Comparison of ENCODE assay signal across 31 cellular contexts in genomic region chr3:128442070-128442469, GRCh38. TPM values are rescaled to one million over a fixed set of nuclear protein-coding genes. Genes with fewer than 3 reads are reported as not detected.
DNase-seq lines count a peak whose midpoint lies in the region; ATAC-seq, FAIRE-seq and TF ChIP-seq lines count a peak whose summit lies in the region.
"Had no signal": no experiment of that assay in that cellular context is flagged by ENCODE, and none has a peak within 500 bp of the region (broad histone marks: within the 10 kb centered on the region; RNA-seq: fewer than 3 reads in every experiment).

No MANE protein-coding gene starts in this region.

- TF ChIP-seq POLR2A in HepG2 (IDR thresholded peaks at IDR 0.05; ENCODE audit: insufficient read depth in 1 of 2, low read depth in 2 of 2, low read length in 2 of 2) = no peak
- TF ChIP-seq POLR2A in right lobe of liver (IDR thresholded peaks at IDR 0.05) = no peak
- no peak for TF ChIP-seq POLR2A in upper lobe of left lung (IDR thresholded peaks at IDR 0.05)

- H3K9ac ChIP-seq in HepG2 (ENCODE audit: insufficient read depth, low read depth, low read length) (no peak overlapping the region), trophoblast cell (ENCODE audit: low read length) (no peak overlapping the region)
- H3K9ac ChIP-seq: BLaER1 had no signal

- no peak overlapping the region for H3K27ac Mint-ChIP-seq in stimulated activated naive B cell treated with anti-CD40 and anti-IgM and Interleukin-4, amounts not matched to agents 10 μg/mL and 1 μg/mL and 100 μg/mL, for 72 hours
- H3K27ac Mint-ChIP-seq: CD14-positive monocyte; CD4-positive, alpha-beta memory T cell; CD4-positive, CD25-positive, alpha-beta regulatory T cell had no signal

- in situ Hi-C loops in HepG2 (cut with HindIII; ENCODE audit: extremely low pct_ligation_motif_present, low pct_unique_long_range_greater_than_20kb) = no loop called here

- no peak overlapping the region for H4K12ac ChIP-seq in trophoblast cell (ENCODE audit: low read depth, low read length)

- peak overlapping the region; percentile 78 for H3K14ac ChIP-seq in trophoblast cell (ENCODE audit: low read length)

- no peak overlapping the region for H3K4me2 ChIP-seq in HepG2 (ENCODE audit: low read depth, low read length)
- no peak overlapping the region for H3K4me2 ChIP-seq in trophoblast cell (ENCODE audit: low read length)
- H3K4me2 ChIP-seq: BLaER1 had no signal

- TF ChIP-seq EP300 in HepG2 (IDR thresholded peaks at IDR 0.05; ENCODE audit: low read depth in 2 of 2, low read length in 2 of 2) (no peak), HepG2 (CRISPR knock-in tag; IDR thresholded peaks at IDR 0.05; ENCODE audit: borderline replicate concordance) (no peak), upper lobe of left lung (IDR thresholded peaks at IDR 0.05) (no peak)

- H3K79me2 ChIP-seq in HepG2 (ENCODE audit: insufficient read depth, low read length) = no peaks in the 10 kb centered on the region
- H3K79me2 ChIP-seq in trophoblast cell (ENCODE audit: control insufficient read depth, insufficient read depth, low read length, poor library complexity) = no peaks in the 10 kb centered on the region

- H2BK12ac ChIP-seq in trophoblast cell (ENCODE audit: low read length) = no peak overlapping the region

- H2AK5ac ChIP-seq in trophoblast cell (ENCODE audit: low read length) = no peak overlapping the region

- POLR2A ChIA-PET in HepG2 (lab: Yijun Ruan, JAX) = no interaction called here

- peaks cover 35 to 48% of the 10 kb centered on the region in 2 donors for H3K27me3 Mint-ChIP-seq in stimulated activated naive B cell treated with anti-CD40 and anti-IgM and Interleukin-4, amounts not matched to agents 10 μg/mL and 1 μg/mL and 100 μg/mL, for 72 hours

- no CpG with 5 or more reads among the region's 7 CpGs for WGBS in HepG2 (ENCODE audit: low lambda C conversion rate)
- WGBS in right lobe of liver (ENCODE audit: insufficient coverage, low coverage, low lambda C conversion rate, missing lambda C conversion rate) = no CpG with 5 or more reads among the region's 7 CpGs
- WGBS in trophoblast cell (ENCODE audit: extremely low coverage, insufficient coverage, insufficient read length) = no CpG with 5 or more reads among the region's 7 CpGs
- 87% methylated on average over 7 of the region's 7 CpGs; no CpG with 5 or more reads in 1 of the 2 donors for WGBS in upper lobe of left lung, 2 donors

- TF ChIP-seq RAD21 in HepG2 (CRISPR knock-in tag; IDR thresholded peaks at IDR 0.05) = no peak

- no peak overlapping the region for H3K27ac ChIP-seq in HepG2 (ENCODE audit: extremely low read length, insufficient read depth, low read length)
- no peak overlapping the region for H3K27ac ChIP-seq in right lobe of liver
- peak overlapping the region; percentile 73 for H3K27ac ChIP-seq in trophoblast cell (ENCODE audit: low read depth, low read length)
- no peak overlapping the region for H3K27ac ChIP-seq in upper lobe of left lung
- H3K27ac ChIP-seq: BLaER1 had no signal

- H3K23ac ChIP-seq in trophoblast cell (ENCODE audit: low read length) = no peak overlapping the region

- no peaks in the 10 kb centered on the region for H3K36me3 ChIP-seq in HepG2 (replicated peaks in 1 of 2; ENCODE audit: control insufficient read depth in 1 of 2, insufficient read depth in 2 of 2, low read length in 2 of 2)
- H3K36me3 ChIP-seq in right lobe of liver = no peaks in the 10 kb centered on the region
- no peaks in the 10 kb centered on the region for H3K36me3 ChIP-seq in bronchial epithelial cell (ENCODE audit: control insufficient read depth, insufficient read depth, low read length)
- no peaks in the 10 kb centered on the region for H3K36me3 ChIP-seq in trophoblast cell (ENCODE audit: control insufficient read depth in 1 of 2, insufficient read depth in 2 of 2, low read length in 2 of 2)
- no peaks in the 10 kb centered on the region for H3K36me3 ChIP-seq in upper lobe of left lung
- H3K36me3 ChIP-seq: BE2C, BLaER1 had no signal

- no peaks in the 10 kb centered on the region for H4K20me1 ChIP-seq in HepG2 (ENCODE audit: insufficient read depth, low read length)
- H4K20me1 ChIP-seq: BLaER1 had no signal

- H3K36me3 Mint-ChIP-seq in stimulated activated naive B cell treated with anti-CD40 and anti-IgM and Interleukin-4, amounts not matched to agents 10 μg/mL and 1 μg/mL and 100 μg/mL, for 72 hours = peaks cover 3% of the 10 kb centered on the region in 2 donors
- H3K36me3 Mint-ChIP-seq: CD14-positive monocyte; CD4-positive, alpha-beta memory T cell; CD4-positive, CD25-positive, alpha-beta regulatory T cell; CD8-positive, alpha-beta memory T cell had no signal

- H3K9me3 Mint-ChIP-seq in stimulated activated naive B cell treated with anti-CD40 and anti-IgM and Interleukin-4, amounts not matched to agents 10 μg/mL and 1 μg/mL and 100 μg/mL, for 72 hours = peaks cover 14 to 16% of the 10 kb centered on the region in 2 donors

- TF ChIP-seq CTCF in HepG2 (CRISPR knock-in tag; IDR thresholded peaks at IDR 0.05) (no peak), right lobe of liver (IDR thresholded peaks at IDR 0.05) (no peak), bronchial epithelial cell (IDR thresholded peaks at IDR 0.05; ENCODE audit: insufficient read depth, low read length, severe bottlenecking) (no peak), upper lobe of left lung (IDR thresholded peaks at IDR 0.05) (no peak)

- no peak overlapping the region for H3K4me3 Mint-ChIP-seq in stimulated activated naive B cell treated with anti-CD40 and anti-IgM and Interleukin-4, amounts not matched to agents 10 μg/mL and 1 μg/mL and 100 μg/mL, for 72 hours
- H3K4me3 Mint-ChIP-seq: CD4-positive, alpha-beta memory T cell; CD4-positive, CD25-positive, alpha-beta regulatory T cell; CD8-positive, alpha-beta memory T cell had no signal

- peak overlapping the region; percentile 67 for H2BK120ac ChIP-seq in trophoblast cell (ENCODE audit: insufficient read depth, low read length, poor library complexity)

- H4K8ac ChIP-seq in trophoblast cell (ENCODE audit: low read depth, low read length) = peak overlapping the region; percentile 33

- H3K4me1 Mint-ChIP-seq in stimulated activated naive B cell treated with anti-CD40 and anti-IgM and Interleukin-4, amounts not matched to agents 10 μg/mL and 1 μg/mL and 100 μg/mL, for 72 hours = peaks cover 2 to 3% of the 10 kb centered on the region in 2 donors
- H3K4me1 Mint-ChIP-seq: CD14-positive monocyte; CD8-positive, alpha-beta memory T cell had no signal

- H3K18ac ChIP-seq in trophoblast cell (ENCODE audit: low read length) = peak overlapping the region; percentile 16

- H3K9me3 ChIP-seq in HepG2 (ENCODE audit: low read length) (no peaks in the 10 kb centered on the region), right lobe of liver (no peaks in the 10 kb centered on the region), trophoblast cell (ENCODE audit: insufficient read depth, low read depth, low read length) (peaks cover 7% of the 10 kb centered on the region), upper lobe of left lung (no peaks in the 10 kb centered on the region)
- H3K9me3 ChIP-seq: BE2C had no signal

- FAIRE-seq in HepG2 (lab: Jason Lieb, UNC) (no peak), bronchial epithelial cell (lab: Jason Lieb, UNC) (peak; percentile 32)
- FAIRE-seq: A204.1, G401.6, GM12891, GM19239 had no signal

- H3K4me3 ChIP-seq in HepG2 (replicated peaks in 1 of 3; ENCODE audit: insufficient read depth in 1 of 3, low read depth in 2 of 3, low read length in 3 of 3) (no peak overlapping the region), right lobe of liver (no peak overlapping the region), bronchial epithelial cell (ENCODE audit: low read depth, low read length) (no peak overlapping the region), trophoblast cell (ENCODE audit: low read depth, low read length) (no peak overlapping the region), upper lobe of left lung (no peak overlapping the region)
- H3K4me3 ChIP-seq: BLaER1 had no signal

- no peak overlapping the region for H2AFZ ChIP-seq in HepG2 (ENCODE audit: low read length)
- no peak overlapping the region for H2AFZ ChIP-seq in trophoblast cell (ENCODE audit: insufficient read depth, low read length, poor library complexity)

- H3K79me1 ChIP-seq in trophoblast cell (ENCODE audit: low read length) = peaks cover 8% of the 10 kb centered on the region

- peak overlapping the region; percentile 32 for H2BK5ac ChIP-seq in trophoblast cell (ENCODE audit: low read depth, low read length, poor library complexity)

- CTCF ChIA-PET in HepG2 (lab: Yijun Ruan, JAX; ENCODE audit: low intra/inter-chr PET ratio, low total read pairs) = no interaction called here

- H3K27me3 ChIP-seq in HepG2 (ENCODE audit: control insufficient read depth in 1 of 2, insufficient read depth in 2 of 2, low read length in 2 of 2) = peaks cover 10 to 67% of the 10 kb centered on the region in 2 experiments
- no peaks in the 10 kb centered on the region for H3K27me3 ChIP-seq in right lobe of liver
- peaks cover 4% of the 10 kb centered on the region for H3K27me3 ChIP-seq in bronchial epithelial cell (ENCODE audit: control insufficient read depth, insufficient read depth, low read length)
- H3K27me3 ChIP-seq in trophoblast cell (ENCODE audit: insufficient read depth, low read length) = no peaks in the 10 kb centered on the region
- no peaks in the 10 kb centered on the region for H3K27me3 ChIP-seq in upper lobe of left lung
- H3K27me3 ChIP-seq: BE2C, BLaER1 had no signal

- H4K91ac ChIP-seq in trophoblast cell (ENCODE audit: low read depth, low read length) = peak overlapping the region; percentile 86

- ATAC-seq in HepG2 = peak; percentile 23; the same call in 2 of the 3 replicates
- no peak for ATAC-seq in right lobe of liver
- ATAC-seq in upper lobe of left lung (ENCODE audit: low FRiP score in 2 of 2) = no peak
- no peak for ATAC-seq in HG03280 (IDR thresholded peaks at IDR 0.05; ENCODE audit: unreplicated experiment)
- ATAC-seq in stimulated activated naive B cell treated with anti-CD40 and anti-IgM and Interleukin-4, amounts not matched to agents 10 μg/mL and 1 μg/mL and 100 μg/mL, for 72 hours (replicated peaks) = no peak

- DNase-seq in HepG2 (ENCODE audit: low spot score) = no peak
- no peak for DNase-seq in right lobe of liver
- no peak for DNase-seq in bronchial epithelial cell (ENCODE audit: low read depth)
- peak; percentile 97 to 98 for DNase-seq in trophoblast cell
- no peak for DNase-seq in upper lobe of left lung
- DNase-seq in stimulated activated naive B cell treated with anti-CD40 and anti-IgM and Interleukin-4, amounts not matched to agents 10 μg/mL and 1 μg/mL and 100 μg/mL, for 72 hours = no peak
- DNase-seq: 8988T; ACHN; BE2C; C1 segment of cervical spinal cord; CD4-positive, alpha-beta memory T cell; CD4-positive, CD25-positive, alpha-beta regulatory T cell; CD8-positive, alpha-beta memory T cell; COR-L47; DMS 273 treated with DMSO at 0.1 percent for 48 hours; DMS153; DMS53; DMS79; DND-41; EL; GF-D8 had no signal

- no peak overlapping the region for H3K4ac ChIP-seq in trophoblast cell (ENCODE audit: low read depth, low read length)

- no TSS peak for BruUV-seq in HepG2 (replicated peaks; lab: Mats Ljungman, UMichigan)

- intact Hi-C loops in HepG2 (cut with micrococcal nuclease; ENCODE audit: unreplicated experiment) (no loop called here), right lobe of liver (cut with DNase I) (no loop called here)

- H3K4me1 ChIP-seq in HepG2 (ENCODE audit: insufficient read depth, low read length) (no peaks in the 10 kb centered on the region), right lobe of liver (no peaks in the 10 kb centered on the region), trophoblast cell (ENCODE audit: control insufficient read depth in 1 of 2, insufficient read depth in 2 of 2, low read length in 2 of 2) (peaks cover 0 to 8% of the 10 kb centered on the region in 2 experiments), upper lobe of left lung (no peaks in the 10 kb centered on the region)
- H3K4me1 ChIP-seq: BE2C had no signal

RNA-seq across cellular contexts. Expression of gene DNAJB8, which starts 24.6 kb away (rescaled TPM):
- total RNA-seq in HepG2 (2016; rRNA removed; fragmentation: Illumina TruSeq; extraction: Trizol) (not detected in 2 replicates), right lobe of liver (not detected), bronchial epithelial cell (not detected in 2 replicates), upper lobe of left lung (not detected)
- not detected in 2 replicates for total RNA-seq in HepG2 (2016; cell fraction: cytosol; rRNA removed; fragmentation: Illumina TruSeq; extraction: Trizol; ENCODE audit: low read depth)
- not detected in 2 replicates for total RNA-seq in HepG2 (2016; cell fraction: insoluble cytoplasmic fraction; rRNA removed; fragmentation: Illumina TruSeq; extraction: Trizol)
- total RNA-seq in HepG2 (2016; cell fraction: membrane; rRNA removed; fragmentation: Illumina TruSeq; extraction: Trizol) = not detected in 2 replicates
- total RNA-seq in HepG2 (2016; cell fraction: nucleus; rRNA removed; fragmentation: Illumina TruSeq; extraction: Trizol) = not detected in 2 replicates
- polyA plus RNA-seq in HepG2 (2011; rRNA removed) = not detected in 2 replicates
- polyA plus RNA-seq in HepG2 (2011; cell fraction: cytosol; rRNA removed) = not detected in 2 replicates
- polyA plus RNA-seq in HepG2 (2011; cell fraction: nucleus; rRNA removed) = not detected in 2 replicates
- polyA plus RNA-seq in HepG2 (2012) = not detected in 2 replicates
- polyA plus RNA-seq in HepG2 (2016; cell fraction: cytosol; fragmentation: Illumina TruSeq; extraction: Trizol; ENCODE audit: low read depth) = not detected in 2 replicates
- not detected in 2 replicates for polyA plus RNA-seq in HepG2 (2016; cell fraction: insoluble cytoplasmic fraction; fragmentation: Illumina TruSeq; extraction: Trizol; ENCODE audit: low read depth)
- polyA plus RNA-seq in HepG2 (2016; cell fraction: membrane; fragmentation: Illumina TruSeq; extraction: Trizol; ENCODE audit: low read depth) = not detected in 2 replicates
- not detected in 2 replicates for polyA plus RNA-seq in HepG2 (2016; cell fraction: nucleus; fragmentation: Illumina TruSeq; extraction: Trizol; ENCODE audit: insufficient read depth, low read depth)
- not detected in 2 replicates for polyA minus RNA-seq in HepG2 (2011; rRNA and poly(A)+ RNA removed; ENCODE audit: low replicate concordance)
- polyA minus RNA-seq in HepG2 (2011; cell fraction: cytosol; rRNA and poly(A)+ RNA removed) = not detected in 2 replicates
- polyA minus RNA-seq in HepG2 (2011; cell fraction: nucleus; rRNA and poly(A)+ RNA removed) = not detected in 2 replicates
- polyA plus RNA-seq in trophoblast cell (2013) = not detected in 2 replicates
- total RNA-seq: A673; CD4-positive, alpha-beta memory T cell; CD4-positive, CD25-positive, alpha-beta regulatory T cell; CD8-positive, alpha-beta memory T cell; Daoy had no signal
- polyA plus RNA-seq: AG04450; CD14-positive monocyte; CD4-positive, alpha-beta memory T cell; CD4-positive, CD25-positive, alpha-beta regulatory T cell; CD8-positive, alpha-beta memory T cell had no signal

RNA-seq across cellular contexts. Expression of gene GATA2, which starts 50.9 kb away (rescaled TPM):
- total RNA-seq in HepG2 (2016; rRNA removed; fragmentation: Illumina TruSeq; extraction: Trizol) = 4.7 and 6.2 TPM in 2 replicates
- total RNA-seq in HepG2 (2016; cell fraction: cytosol; rRNA removed; fragmentation: Illumina TruSeq; extraction: Trizol; ENCODE audit: low read depth) = 1.6 and 1.7 TPM in 2 replicates
- total RNA-seq in HepG2 (2016; cell fraction: insoluble cytoplasmic fraction; rRNA removed; fragmentation: Illumina TruSeq; extraction: Trizol) = 3.4 and 6.3 TPM in 2 replicates
- total RNA-seq in HepG2 (2016; cell fraction: membrane; rRNA removed; fragmentation: Illumina TruSeq; extraction: Trizol) = 4.7 and 5.3 TPM in 2 replicates
- 5.3 and 7.2 TPM in 2 replicates for total RNA-seq in HepG2 (2016; cell fraction: nucleus; rRNA removed; fragmentation: Illumina TruSeq; extraction: Trizol)
- 3.4 and 3.5 TPM in 2 replicates for polyA plus RNA-seq in HepG2 (2011; rRNA removed)
- polyA plus RNA-seq in HepG2 (2011; cell fraction: cytosol; rRNA removed) = 2.0 and 3.5 TPM in 2 replicates
- polyA plus RNA-seq in HepG2 (2011; cell fraction: nucleus; rRNA removed) = 9.7 and 17.3 TPM in 2 replicates
- 2.2 and 2.3 TPM in 2 replicates for polyA plus RNA-seq in HepG2 (2012)
- polyA plus RNA-seq in HepG2 (2016; cell fraction: cytosol; fragmentation: Illumina TruSeq; extraction: Trizol; ENCODE audit: low read depth) = 1.4 and 2.2 TPM in 2 replicates
- 9.5 and 11.1 TPM in 2 replicates for polyA plus RNA-seq in HepG2 (2016; cell fraction: insoluble cytoplasmic fraction; fragmentation: Illumina TruSeq; extraction: Trizol; ENCODE audit: low read depth)
- 4.3 and 4.5 TPM in 2 replicates for polyA plus RNA-seq in HepG2 (2016; cell fraction: membrane; fragmentation: Illumina TruSeq; extraction: Trizol; ENCODE audit: low read depth)
- polyA plus RNA-seq in HepG2 (2016; cell fraction: nucleus; fragmentation: Illumina TruSeq; extraction: Trizol; ENCODE audit: insufficient read depth, low read depth) = 16.4 and 19.9 TPM in 2 replicates
- polyA minus RNA-seq in HepG2 (2011; rRNA and poly(A)+ RNA removed; ENCODE audit: low replicate concordance) = 4.7 and 24.9 TPM in 2 replicates
- 3.4 and 3.9 TPM in 2 replicates for polyA minus RNA-seq in HepG2 (2011; cell fraction: cytosol; rRNA and poly(A)+ RNA removed)
- polyA minus RNA-seq in HepG2 (2011; cell fraction: nucleus; rRNA and poly(A)+ RNA removed) = 1.2 and 5.0 TPM in 2 replicates
- total RNA-seq in right lobe of liver = 1 to 10 TPM in 2 of 6 experiments, under 1 TPM in 4; 0.60 to 1.3 (median 0.76) TPM
- total RNA-seq in bronchial epithelial cell = under 0.01 TPM in 1 of 2 replicates, not detected in the other
- 467 and 505 TPM in 2 replicates for polyA plus RNA-seq in trophoblast cell (2013)
- 10 to 100 TPM; 17.8 to 97.0 (median 63.0) TPM for total RNA-seq in upper lobe of left lung
- total RNA-seq: CD4-positive, alpha-beta memory T cell; CD8-positive, alpha-beta memory T cell had no signal
- polyA plus RNA-seq: CD4-positive, alpha-beta memory T cell; CD4-positive, CD25-positive, alpha-beta regulatory T cell; CD8-positive, alpha-beta memory T cell had no signal

Comparison
In these comparisons a context has a peak if more than half of its experiments do, and no peak if none do; other contexts are left out.
1. DNase-seq: peak in trophoblast cell (2 of 2); none in HepG2 (single experiment), right lobe of liver (0 of 3), bronchial epithelial cell (single experiment), upper lobe of left lung (0 of 2) and stimulated activated naive B cell treated with anti-CD40 and anti-IgM and Interleukin-4, amounts not matched to agents 10 μg/mL and 1 μg/mL and 100 μg/mL, for 72 hours (single experiment).